Comparison of ENCODE assay signal across 1 cellular context in the genomic region with DNA sequence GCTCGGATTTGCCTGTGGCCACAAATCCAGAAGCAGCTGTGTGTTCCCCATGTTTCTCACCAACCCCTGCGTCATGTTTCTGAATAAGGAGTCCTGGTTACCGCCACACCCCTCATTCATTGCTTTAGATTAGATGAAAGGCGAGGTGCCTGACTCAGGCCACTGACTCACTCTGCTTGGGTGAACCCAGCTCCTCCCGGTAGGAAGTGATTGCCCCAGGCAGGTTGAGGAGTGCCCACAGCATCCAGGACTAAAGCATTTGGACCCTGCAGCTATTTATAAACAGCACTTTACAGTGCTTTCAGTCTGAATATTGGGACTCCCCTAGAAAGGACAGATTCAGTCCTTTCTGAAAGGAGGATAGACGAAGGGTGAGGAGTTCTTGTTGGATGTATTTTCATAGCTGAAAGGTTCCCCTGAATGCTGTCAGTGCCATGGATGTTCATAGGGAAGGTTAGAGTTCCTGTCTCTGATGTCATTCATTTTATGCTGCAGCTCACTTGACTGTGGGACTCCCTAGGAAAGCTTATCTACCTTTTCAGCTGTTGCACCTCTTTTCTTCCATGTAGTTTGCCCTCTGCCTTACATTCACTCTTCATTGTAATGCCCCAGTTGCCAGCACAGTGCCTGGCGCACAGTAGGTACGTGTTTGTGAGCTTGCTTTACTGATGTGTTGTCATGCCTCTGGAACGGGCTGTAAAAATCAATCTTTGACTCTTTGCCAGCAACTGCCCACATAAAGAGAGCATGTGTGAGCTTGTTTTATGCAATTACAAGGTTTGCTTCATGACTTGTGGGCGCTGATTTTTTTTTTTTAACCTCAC.
TF ChIP-seq lines count a peak whose summit lies in the region.

No MANE protein-coding gene starts in this region.

TF ChIP-seq in WTC11, 78 proteins besides CTCF, POLR2A, EP300 and RAD21 (continued from another document):
- TF ChIP-seq CDX4 (CRISPR knock-in tag; IDR thresholded peaks at IDR 0.05; ENCODE audit: borderline replicate concordance): no peak
- no peak for TF ChIP-seq RELA (CRISPR knock-in tag; IDR thresholded peaks at IDR 0.05; ENCODE audit: borderline replicate concordance)
- no peak for TF ChIP-seq NFE2L1 (CRISPR knock-in tag; IDR thresholded peaks at IDR 0.05)
- TF ChIP-seq GRHL2 (CRISPR knock-in tag; IDR thresholded peaks at IDR 0.05; ENCODE audit: insufficient replicate concordance, severe bottlenecking): no peak
